ENCODE assay signal across 10 cellular contexts in genomic region chr13:31807090-31807541, GRCh38.
DNase-seq lines count a peak whose midpoint lies in the region; ATAC-seq and TF ChIP-seq lines count a peak whose summit lies in the region.
"Had no signal": no experiment of that assay in that cellular context is flagged by ENCODE, and none has a peak within 500 bp of the region (broad histone marks: within the 10 kb centered on the region; RNA-seq: fewer than 3 reads in every experiment).

No MANE protein-coding gene starts in this region.

- peaks cover 20% of the 10 kb centered on the region for H3K4me1 Mint-ChIP-seq in CD4-positive, alpha-beta T cell (ENCODE audit: low read depth)
- H3K4me1 Mint-ChIP-seq in immature natural killer cell, result peaks cover 54 to 71% of the 10 kb centered on the region in 2 donors

- peaks cover 7% of the 10 kb centered on the region for H3K27me3 Mint-ChIP-seq in CD4-positive, alpha-beta T cell
- peaks cover 0 to 10% (median 8%) of the 10 kb centered on the region in 3 donors for H3K27me3 Mint-ChIP-seq in immature natural killer cell (ENCODE audit: low read depth in 3 of 3)

- H3K27ac ChIP-seq in CD4-positive, alpha-beta T cell (ENCODE audit: low read depth, low read length), result no peak overlapping the region
- peak overlapping the region; percentile 88 for H3K27ac ChIP-seq in HL-60 (replicated peaks)

- no peak overlapping the region for H3K4me3 ChIP-seq in HL-60 (replicated peaks; ENCODE audit: insufficient read depth, low read length)
- H3K4me3 ChIP-seq: K562 had no signal

- H3K27ac Mint-ChIP-seq in CD4-positive, alpha-beta T cell, result peak overlapping the region; percentile 66
- peak overlapping the region; percentile 90 to 97 (median 94) for H3K27ac Mint-ChIP-seq in immature natural killer cell

- CTCF ChIA-PET in CD4-positive, alpha-beta T cell (lab: Charles Lee), result interaction anchor here (0.9 to 1.2 kb wide), 2 partner anchors 18 to 223 kb away, joined by 3 read pairs; no protein-coding TSS in a partner anchor
- CTCF ChIA-PET in GM10248 (lab: Yijun Ruan, JAX), result no interaction called here

- no peak overlapping the region for H3K4me3 Mint-ChIP-seq in CD4-positive, alpha-beta T cell
- peak overlapping the region; percentile 36 to 54 (median 46) for H3K4me3 Mint-ChIP-seq in immature natural killer cell

- H3K27me3 ChIP-seq in CD4-positive, alpha-beta T cell (ENCODE audit: control insufficient read depth, insufficient read depth, low read length), result no peaks in the 10 kb centered on the region
- H3K27me3 ChIP-seq in HL-60 (ENCODE audit: insufficient read depth, poor library complexity, severe bottlenecking), result no peaks in the 10 kb centered on the region

- peaks cover 5% of the 10 kb centered on the region for H3K9me3 ChIP-seq in CD4-positive, alpha-beta T cell (ENCODE audit: control insufficient read depth, low read length)

- peak; percentile 83 for ATAC-seq in CD4-positive, alpha-beta T cell (ENCODE audit: poor library complexity)
- ATAC-seq in GM18909 (IDR thresholded peaks at IDR 0.05; ENCODE audit: poor library complexity, unreplicated experiment) (no peak), GM21390 (IDR thresholded peaks at IDR 0.05; ENCODE audit: unreplicated experiment) (no peak)
- ATAC-seq: K562 had no signal

- peaks cover 12% of the 10 kb centered on the region for H3K9me3 Mint-ChIP-seq in CD4-positive, alpha-beta T cell
- H3K9me3 Mint-ChIP-seq in immature natural killer cell, result peaks cover 0 to 9% (median 3%) of the 10 kb centered on the region in 6 donors

- TF ChIP-seq CTCF in CD4-positive, alpha-beta T cell (IDR thresholded peaks at IDR 0.05), result no peak
- TF ChIP-seq CTCF in HL-60 (IDR thresholded peaks at IDR 0.05; ENCODE audit: insufficient read depth, low read length) (no peak), GM10248 (IDR thresholded peaks at IDR 0.05; ENCODE audit: control extremely low read depth, extremely low read depth, low read depth, missing control alignments) (no peak)

- DNase-seq in CD4-positive, alpha-beta T cell, result peak in 6 of 10 experiments; percentile 2 to 24 (median 8)
- DNase-seq in HL-60 (ENCODE audit: low read depth in 1 of 2, low spot score in 1 of 2) (peak; percentile 73 to 84), T-helper 9 cell (peak; percentile 26), immature natural killer cell (peak; percentile 87 to 91 (median 91)), OCI-M2 (lab: John Stamatoyannopoulos, UW; ENCODE audit: unreplicated experiment) (no peak), GM10248 (ENCODE audit: extremely low spot score) (no peak)
- DNase-seq: activated T-cell treated with anti-CD3 and anti-CD28 coated beads for 4 hours had no signal

- intact Hi-C loops in CD4-positive, alpha-beta T cell (cut with DNase I, micrococcal nuclease), result no loop called here

- POLR2A ChIA-PET in CD4-positive, alpha-beta T cell (lab: Charles Lee), result no interaction called here
- POLR2A ChIA-PET in GM10248 (lab: Yijun Ruan, JAX), result no interaction called here

- H3K36me3 Mint-ChIP-seq in CD4-positive, alpha-beta T cell (ENCODE audit: low read depth), result no peaks in the 10 kb centered on the region
- peaks cover 5 to 14% (median 9%) of the 10 kb centered on the region in 3 donors for H3K36me3 Mint-ChIP-seq in immature natural killer cell

Comparison
In these comparisons a context has a peak if more than half of its experiments do, and no peak if none do; other contexts are left out.
1. DNase-seq: peak in CD4-positive, alpha-beta T cell (6 of 10), HL-60 (2 of 2), T-helper 9 cell (single experiment) and immature natural killer cell (3 of 3); none in OCI-M2 (single experiment) and GM10248 (single experiment).